Comparison of ENCODE assay signal across 10 cellular contexts in genomic region chr14:49969961-49970360, GRCh38.
DNase-seq lines count a peak whose midpoint lies in the region; ATAC-seq, FAIRE-seq and TF ChIP-seq lines count a peak whose summit lies in the region.
"Had no signal": no experiment of that assay in that cellular context is flagged by ENCODE, and none has a peak within 500 bp of the region (broad histone marks: within the 10 kb centered on the region; RNA-seq: fewer than 3 reads in every experiment).

No MANE protein-coding gene starts in this region.

- H3K4me3 ChIP-seq in HepG2 (replicated peaks in 1 of 3; ENCODE audit: insufficient read depth in 1 of 3, low read depth in 2 of 3, low read length in 3 of 3), result no peak overlapping the region

- TF ChIP-seq EP300 in HepG2 (IDR thresholded peaks at IDR 0.05; ENCODE audit: low read depth in 2 of 2, low read length in 2 of 2) (no peak), HepG2 (CRISPR knock-in tag; IDR thresholded peaks at IDR 0.05; ENCODE audit: borderline replicate concordance) (no peak)

- H3K9ac ChIP-seq in HepG2 (ENCODE audit: insufficient read depth, low read depth, low read length), result no peak overlapping the region

- peaks cover 38% of the 10 kb centered on the region for H3K4me1 Mint-ChIP-seq in T-helper 2 cell treated with Interferon-gamma antibody and Interleukin-4, amounts not matched to agents 5 μg/mL and 100 μg/mL, for 36 hours (ENCODE audit: low read depth)
- peaks cover 36% of the 10 kb centered on the region for H3K4me1 Mint-ChIP-seq in activated T-helper 17 cell treated with anti-CD3 and anti-CD28 coated beads, Interleukin-2, amount 50 U/mL, for 72 hours
- H3K4me1 Mint-ChIP-seq in stimulated activated naive B cell treated with anti-CD40 and anti-IgM and Interleukin-4, amounts not matched to agents 10 μg/mL and 1 μg/mL and 100 μg/mL, for 72 hours, result peaks cover 51 to 69% of the 10 kb centered on the region in 2 donors

- 96% methylated on average over 5 of the region's 5 CpGs for WGBS in HepG2 (ENCODE audit: low lambda C conversion rate)

- FAIRE-seq in HepG2 (lab: Jason Lieb, UNC), result no peak

- H3K4me1 ChIP-seq in HepG2 (ENCODE audit: insufficient read depth, low read length), result peaks cover 79% of the 10 kb centered on the region

- no peaks in the 10 kb centered on the region for H3K27me3 Mint-ChIP-seq in T-helper 2 cell treated with Interferon-gamma antibody and Interleukin-4, amounts not matched to agents 5 μg/mL and 100 μg/mL, for 36 hours (ENCODE audit: low read depth)
- H3K27me3 Mint-ChIP-seq in activated T-helper 17 cell treated with anti-CD3 and anti-CD28 coated beads, Interleukin-2, amount 50 U/mL, for 72 hours, result no peaks in the 10 kb centered on the region
- H3K27me3 Mint-ChIP-seq in stimulated activated naive B cell treated with anti-CD40 and anti-IgM and Interleukin-4, amounts not matched to agents 10 μg/mL and 1 μg/mL and 100 μg/mL, for 72 hours, result no peaks in the 10 kb centered on the region

- no peak for DNase-seq in T-helper 2 cell treated with Interferon-gamma antibody and Interleukin-4, amounts not matched to agents 5 μg/mL and 100 μg/mL, for 36 hours (ENCODE audit: low spot score)
- DNase-seq in T-helper 2 cell (no peak), HepG2 (ENCODE audit: low spot score) (no peak), NCI-H345 (lab: John Stamatoyannopoulos, UW) (no peak), COLO668 (lab: John Stamatoyannopoulos, UW; ENCODE audit: unreplicated experiment) (no peak)
- no peak for DNase-seq in stimulated activated naive B cell treated with anti-CD40 and anti-IgM and Interleukin-4, amounts not matched to agents 10 μg/mL and 1 μg/mL and 100 μg/mL, for 72 hours
- no peak for DNase-seq in stimulated activated CD4-positive, alpha-beta T cell treated with anti-CD3 and anti-CD28 coated beads, Interleukin-4, amount 100 ng/mL, for 24 hours
- DNase-seq: NCI-H1436 treated with DMSO at 0.1 percent for 48 hours, SW 1271 had no signal

- POLR2A ChIA-PET in HepG2 (lab: Yijun Ruan, JAX), result no interaction called here

- no peak for ATAC-seq in activated T-helper 17 cell treated with anti-CD3 and anti-CD28 coated beads, Interleukin-2, amount 50 U/mL, for 72 hours (replicated peaks)
- no peak for ATAC-seq in HepG2
- no peak for ATAC-seq in stimulated activated naive B cell treated with anti-CD40 and anti-IgM and Interleukin-4, amounts not matched to agents 10 μg/mL and 1 μg/mL and 100 μg/mL, for 72 hours (replicated peaks)

- no peaks in the 10 kb centered on the region for H3K36me3 ChIP-seq in HepG2 (replicated peaks in 1 of 2; ENCODE audit: control insufficient read depth in 1 of 2, insufficient read depth in 2 of 2, low read length in 2 of 2)

- no peak for TF ChIP-seq CTCF in HepG2 (CRISPR knock-in tag; IDR thresholded peaks at IDR 0.05)

- H3K36me3 Mint-ChIP-seq in T-helper 2 cell treated with Interferon-gamma antibody and Interleukin-4, amounts not matched to agents 5 μg/mL and 100 μg/mL, for 36 hours (ENCODE audit: low read depth), result no peaks in the 10 kb centered on the region
- peaks cover 14% of the 10 kb centered on the region for H3K36me3 Mint-ChIP-seq in activated T-helper 17 cell treated with anti-CD3 and anti-CD28 coated beads, Interleukin-2, amount 50 U/mL, for 72 hours (ENCODE audit: low read depth)
- peaks cover 1 to 3% of the 10 kb centered on the region in 2 donors for H3K36me3 Mint-ChIP-seq in stimulated activated naive B cell treated with anti-CD40 and anti-IgM and Interleukin-4, amounts not matched to agents 10 μg/mL and 1 μg/mL and 100 μg/mL, for 72 hours

- no TSS peak for BruUV-seq in HepG2 (replicated peaks; lab: Mats Ljungman, UMichigan)

- no peaks in the 10 kb centered on the region for H3K27me3 ChIP-seq in HepG2 (ENCODE audit: control insufficient read depth in 1 of 2, insufficient read depth in 2 of 2, low read length in 2 of 2)

- no peak for TF ChIP-seq POLR2A in HepG2 (IDR thresholded peaks at IDR 0.05; ENCODE audit: insufficient read depth in 1 of 2, low read depth in 2 of 2, low read length in 2 of 2)

- H2AFZ ChIP-seq in HepG2 (ENCODE audit: low read length), result peak overlapping the region; percentile 60

- H4K20me1 ChIP-seq in HepG2 (ENCODE audit: insufficient read depth, low read length), result no peaks in the 10 kb centered on the region

- no peak overlapping the region for H3K27ac ChIP-seq in HepG2 (ENCODE audit: extremely low read length, insufficient read depth, low read length)

- H3K9me3 ChIP-seq in HepG2 (ENCODE audit: low read length), result no peaks in the 10 kb centered on the region

- TF ChIP-seq RAD21 in HepG2 (CRISPR knock-in tag; IDR thresholded peaks at IDR 0.05), result no peak

- in situ Hi-C loops in HepG2 (cut with HindIII; ENCODE audit: extremely low pct_ligation_motif_present, low pct_unique_long_range_greater_than_20kb), result no loop called here

- CTCF ChIA-PET in HepG2 (lab: Yijun Ruan, JAX; ENCODE audit: low intra/inter-chr PET ratio, low total read pairs), result no interaction called here

- no peak overlapping the region for H3K4me2 ChIP-seq in HepG2 (ENCODE audit: low read depth, low read length)

- no peaks in the 10 kb centered on the region for H3K79me2 ChIP-seq in HepG2 (ENCODE audit: insufficient read depth, low read length)

- peak overlapping the region; percentile 99 for H3K27ac Mint-ChIP-seq in T-helper 2 cell treated with Interferon-gamma antibody and Interleukin-4, amounts not matched to agents 5 μg/mL and 100 μg/mL, for 36 hours
- peak overlapping the region; percentile 94 for H3K27ac Mint-ChIP-seq in activated T-helper 17 cell treated with anti-CD3 and anti-CD28 coated beads, Interleukin-2, amount 50 U/mL, for 72 hours
- H3K27ac Mint-ChIP-seq in stimulated activated naive B cell treated with anti-CD40 and anti-IgM and Interleukin-4, amounts not matched to agents 10 μg/mL and 1 μg/mL and 100 μg/mL, for 72 hours, result peak overlapping the region; percentile 98

- H3K9me3 Mint-ChIP-seq in T-helper 2 cell treated with Interferon-gamma antibody and Interleukin-4, amounts not matched to agents 5 μg/mL and 100 μg/mL, for 36 hours, result no peaks in the 10 kb centered on the region
- no peaks in the 10 kb centered on the region for H3K9me3 Mint-ChIP-seq in activated T-helper 17 cell treated with anti-CD3 and anti-CD28 coated beads, Interleukin-2, amount 50 U/mL, for 72 hours
- peaks cover 0 to 1% of the 10 kb centered on the region in 2 donors for H3K9me3 Mint-ChIP-seq in stimulated activated naive B cell treated with anti-CD40 and anti-IgM and Interleukin-4, amounts not matched to agents 10 μg/mL and 1 μg/mL and 100 μg/mL, for 72 hours

- intact Hi-C loops in HepG2 (cut with micrococcal nuclease; ENCODE audit: unreplicated experiment), result loop anchor here (5.0 kb wide), 2 partner anchors 32 to 73 kb away; no protein-coding TSS in a partner anchor

- no peak overlapping the region for H3K4me3 Mint-ChIP-seq in T-helper 2 cell treated with Interferon-gamma antibody and Interleukin-4, amounts not matched to agents 5 μg/mL and 100 μg/mL, for 36 hours
- peak overlapping the region; percentile 86 for H3K4me3 Mint-ChIP-seq in activated T-helper 17 cell treated with anti-CD3 and anti-CD28 coated beads, Interleukin-2, amount 50 U/mL, for 72 hours
- no peak overlapping the region for H3K4me3 Mint-ChIP-seq in stimulated activated naive B cell treated with anti-CD40 and anti-IgM and Interleukin-4, amounts not matched to agents 10 μg/mL and 1 μg/mL and 100 μg/mL, for 72 hours

TF ChIP-seq in HepG2, 621 proteins besides CTCF, POLR2A, EP300 and RAD21 (continues in another document):
- TF ChIP-seq KAT8 (CRISPR knock-in tag; IDR thresholded peaks at IDR 0.05), result no peak
